In genomic region chr6:87832025-87832825, GRCh38 we compare ENCODE assay signal across 8 cellular contexts.
DNase-seq lines count a peak whose midpoint lies in the region; ATAC-seq and TF ChIP-seq lines count a peak whose summit lies in the region.

No MANE protein-coding gene starts in this region.

- no peak for TF ChIP-seq POLR2A in right lobe of liver (IDR thresholded peaks at IDR 0.05)
- no peak for TF ChIP-seq POLR2A in thyroid gland (IDR thresholded peaks at IDR 0.05)

- peaks cover 0 to 1% (median 0%) of the 10 kb centered on the region in 8 donors for H3K9me3 Mint-ChIP-seq in CD4-positive, alpha-beta memory T cell

- no peaks in the 10 kb centered on the region for H3K9me3 ChIP-seq in CD4-positive, alpha-beta memory T cell (ENCODE audit: control insufficient read depth in 1 of 2, low read length in 2 of 2)
- H3K9me3 ChIP-seq in right lobe of liver (no peaks in the 10 kb centered on the region), thyroid gland (no peaks in the 10 kb centered on the region)

- CTCF ChIA-PET in CD4-positive, alpha-beta memory T cell (lab: Charles Lee; ENCODE audit: partially characterized antibody), result interaction anchor here (0.7 to 3.0 kb wide), 31 partner anchors 10 to 1041 kb away, joined by 3 to 13 read pairs (median 4); partner anchors contain the start of gene AKIRIN2

- WGBS in right lobe of liver (ENCODE audit: insufficient coverage, low coverage, low lambda C conversion rate, missing lambda C conversion rate), result under 1% methylated on average over 6 of the region's 6 CpGs
- WGBS in thyroid gland, 2 donors, result 9 to 12% methylated on average over 6 of the region's 6 CpGs

- H3K36me3 ChIP-seq in CD4-positive, alpha-beta memory T cell (ENCODE audit: insufficient read depth, low read length), result no peaks in the 10 kb centered on the region
- H3K36me3 ChIP-seq in right lobe of liver (no peaks in the 10 kb centered on the region), thyroid gland (no peaks in the 10 kb centered on the region)

- H3K27ac ChIP-seq in CD4-positive, alpha-beta memory T cell (ENCODE audit: low read depth, low read length), result peak overlapping the region; percentile 44
- H3K27ac ChIP-seq in right lobe of liver (peak overlapping the region; percentile 74 to 94 (median 84)), thyroid gland (peak overlapping the region in 2 of 3 donors; percentile 41 to 65)

- H3K36me3 Mint-ChIP-seq in CD4-positive, alpha-beta memory T cell, result no peaks in the 10 kb centered on the region

- ATAC-seq in GM18868 (IDR thresholded peaks at IDR 0.05; ENCODE audit: unreplicated experiment) (peak; percentile 75), HG03135 (IDR thresholded peaks at IDR 0.05; ENCODE audit: unreplicated experiment) (peak; percentile 50), right lobe of liver (peak; percentile 94 to 95 (median 95))

- peak overlapping the region; percentile 81 to 95 (median 90) for H3K4me3 Mint-ChIP-seq in CD4-positive, alpha-beta memory T cell

- H3K27ac Mint-ChIP-seq in CD4-positive, alpha-beta memory T cell, result peak overlapping the region; percentile 19 to 97 (median 95)

- POLR2A ChIA-PET in CD4-positive, alpha-beta memory T cell (lab: Charles Lee; ENCODE audit: partially characterized antibody), result interaction anchor here (0.9 to 2.8 kb wide), 5 partner anchors 90 to 243 kb away, joined by 3 to 14 read pairs (median 4); partner anchors contain the start of genes AKIRIN2, ORC3 and RARS2

- peaks cover 0 to 6% (median 5%) of the 10 kb centered on the region in 4 donors for H3K4me1 Mint-ChIP-seq in CD4-positive, alpha-beta memory T cell

- in situ Hi-C loops in astrocyte of the spinal cord (cut with HindIII; ENCODE audit: low sequenced_read_pairs), result no loop called here

- peak overlapping the region in 1 of 2 donors; percentile 46 for H3K4me3 ChIP-seq in CD4-positive, alpha-beta memory T cell (ENCODE audit: low read length in 2 of 2)
- H3K4me3 ChIP-seq in astrocyte of the spinal cord (ENCODE audit: low read depth, low read length) (peak overlapping the region; percentile 33), right lobe of liver (peak overlapping the region; percentile 24 to 58 (median 53)), thyroid gland (replicated peaks in 1 of 3) (peak overlapping the region in 1 of 3 donors; percentile 65)

- TF ChIP-seq CTCF in astrocyte of the spinal cord (IDR thresholded peaks at IDR 0.05; ENCODE audit: low read depth, low read length) (peak; percentile 49), right lobe of liver (IDR thresholded peaks at IDR 0.05) (peak; percentile 50 to 59 (median 54)), thyroid gland (IDR thresholded peaks at IDR 0.05) (peak in 3 of 6 experiments; percentile 38 to 51 (median 48))

- peaks cover 6% of the 10 kb centered on the region for H3K4me1 ChIP-seq in CD4-positive, alpha-beta memory T cell (ENCODE audit: insufficient read depth, low read length)
- H3K4me1 ChIP-seq in right lobe of liver (peaks cover 0 to 7% (median 2%) of the 10 kb centered on the region in 4 donors), thyroid gland (peaks cover 0 to 4% of the 10 kb centered on the region in 2 donors)

- peak in 4 of 5 donors; percentile 37 to 51 (median 44) for DNase-seq in CD4-positive, alpha-beta memory T cell
- DNase-seq in NCI-H460 (ENCODE audit: extremely low read depth, low read depth) (peak; percentile 11), astrocyte of the spinal cord (ENCODE audit: low read depth, low spot score) (peak; percentile 56), right lobe of liver (peak in 1 of 3 donors; percentile 51), thyroid gland (no peak), GM19238 (ENCODE audit: insufficient read length, low spot score) (no peak)

- intact Hi-C loops in CD4-positive, alpha-beta memory T cell (cut with micrococcal nuclease), result loop anchor here (1.0 kb wide), 3 partner anchors 130 to 1038 kb away; partner anchors contain the start of gene AKIRIN2
- intact Hi-C loops in right lobe of liver (cut with DNase I) (no loop called here), thyroid gland (cut with DNase I) (no loop called here)

- no peaks in the 10 kb centered on the region for H3K27me3 ChIP-seq in CD4-positive, alpha-beta memory T cell (ENCODE audit: insufficient read depth, low read length)
- H3K27me3 ChIP-seq in right lobe of liver, result no peaks in the 10 kb centered on the region
- no peaks in the 10 kb centered on the region for H3K27me3 ChIP-seq in thyroid gland

- H3K27me3 Mint-ChIP-seq in CD4-positive, alpha-beta memory T cell, result no peaks in the 10 kb centered on the region

Comparison
In these comparisons a context has a peak if more than half of its experiments do, and no peak if none do; other contexts are left out.
1. DNase-seq: peak in CD4-positive, alpha-beta memory T cell (4 of 5), NCI-H460 (single experiment) and astrocyte of the spinal cord (single experiment); none in thyroid gland (0 of 2) and GM19238 (single experiment).
2. Peak in every context shown above with its lines, with median percentiles within 50 percentile points of each other: H3K27ac ChIP-seq and ATAC-seq.